ENCODE assay signal across 1 cellular context in genomic region chr3:50350527-50351317, GRCh38.
TF ChIP-seq lines count a peak whose summit lies in the region.

CYB561D2 (plus strand) TSS chr3:50350862; CDS start chr3:50351434, 572 bp downstream.
NPRL2 (minus strand) TSS chr3:50350775; CDS start chr3:50350652, 123 bp downstream.

TF ChIP-seq in HepG2, 621 proteins besides CTCF, POLR2A, EP300 and RAD21 (continued from another document and continues in another):
- TF ChIP-seq ZNF800 (CRISPR knock-in tag; IDR thresholded peaks at IDR 0.05) (peak; percentile 46; the same call in 1 of the 2 replicates), MXD4 (CRISPR knock-in tag; IDR thresholded peaks at IDR 0.05) (peak; percentile 94), ZNF282 (IDR thresholded peaks at IDR 0.05; ENCODE audit: partially characterized antibody) (no peak), ZFP36 (IDR thresholded peaks at IDR 0.05; ENCODE audit: borderline replicate concordance, low read depth, low read length, partially characterized antibody) (no peak), ZSCAN20 (CRISPR knock-in tag; IDR thresholded peaks at IDR 0.05; ENCODE audit: borderline replicate concordance) (no peak), RAD51 (IDR thresholded peaks at IDR 0.05; ENCODE audit: borderline replicate concordance) (no peak), BHLHE40 (IDR thresholded peaks at IDR 0.05; ENCODE audit: low read length) (no peak), ZKSCAN5 (CRISPR knock-in tag; IDR thresholded peaks at IDR 0.05) (peak; percentile 55; the same call in 1 of the 2 replicates), ISL2 (CRISPR knock-in tag; IDR thresholded peaks at IDR 0.05) (peak; percentile 17; the same call in 1 of the 2 replicates), SMAD3 (CRISPR knock-in tag; IDR thresholded peaks at IDR 0.05) (peak; percentile 71), ETS1 (CRISPR knock-in tag; IDR thresholded peaks at IDR 0.05) (peak; percentile 91; the same call in 1 of the 2 replicates), GPN1 (CRISPR knock-in tag; IDR thresholded peaks at IDR 0.05; ENCODE audit: borderline replicate concordance) (0 out of 2 replicates have a peak, but pooled peaks have one; percentile 80), THAP9 (CRISPR knock-in tag; IDR thresholded peaks at IDR 0.05; ENCODE audit: borderline replicate concordance) (peak; percentile 92), ZKSCAN8 (CRISPR knock-in tag; IDR thresholded peaks at IDR 0.05; ENCODE audit: borderline replicate concordance) (peak; percentile 34; the same call in 1 of the 2 replicates), ZNF468 (CRISPR knock-in tag; IDR thresholded peaks at IDR 0.05) (no peak), HOXA5 (CRISPR knock-in tag; IDR thresholded peaks at IDR 0.05) (peak; percentile 41; the same call in 1 of the 2 replicates), ZC3H13 (CRISPR knock-in tag; IDR thresholded peaks at IDR 0.05) (peak; percentile 89), SMARCC2 (IDR thresholded peaks at IDR 0.05) (no peak), ZNF773 (CRISPR knock-in tag; IDR thresholded peaks at IDR 0.05; ENCODE audit: borderline replicate concordance) (peak; percentile 95), ARID5B (CRISPR knock-in tag; IDR thresholded peaks at IDR 0.05) (peak; percentile 54; the same call in 1 of the 2 replicates), TFDP2 (CRISPR knock-in tag; IDR thresholded peaks at IDR 0.05) (peak; percentile 92), MXD3 (CRISPR knock-in tag; IDR thresholded peaks at IDR 0.05) (peak; percentile 96), TSC22D2 (CRISPR knock-in tag; IDR thresholded peaks at IDR 0.05; ENCODE audit: borderline replicate concordance) (peak; percentile 91; the same call in 1 of the 2 replicates), ZNF3 (CRISPR knock-in tag; IDR thresholded peaks at IDR 0.05) (peak; percentile 32; the same call in 1 of the 2 replicates), CENPX (CRISPR knock-in tag; IDR thresholded peaks at IDR 0.05) (no peak), HIC2 (CRISPR knock-in tag; IDR thresholded peaks at IDR 0.05; ENCODE audit: low read depth) (peak; percentile 88), ZSCAN5A (CRISPR knock-in tag; IDR thresholded peaks at IDR 0.05; ENCODE audit: borderline replicate concordance) (peak; percentile 96), ZBTB38 (CRISPR knock-in tag; IDR thresholded peaks at IDR 0.05) (peak; percentile 86), MAX (IDR thresholded peaks at IDR 0.05) (peak; percentile 99), SRSF4 (IDR thresholded peaks at IDR 0.05; ENCODE audit: low read depth, low read length, poor library complexity, severe bottlenecking) (no peak), USF2 (IDR thresholded peaks at IDR 0.05; ENCODE audit: low read depth, low read length) (no peak), USF2 (CRISPR knock-in tag; IDR thresholded peaks at IDR 0.05; ENCODE audit: borderline replicate concordance) (peak; percentile 35; the same call in 1 of the 2 replicates), MXD1 (CRISPR knock-in tag; IDR thresholded peaks at IDR 0.05) (peak; percentile 98), GMEB2 (CRISPR knock-in tag; IDR thresholded peaks at IDR 0.05; ENCODE audit: low read depth) (peak; percentile 83), ZFP36L2 (CRISPR knock-in tag; IDR thresholded peaks at IDR 0.05) (no peak)
